8 cellular contexts compared by ENCODE assay signal in the genomic region with DNA sequence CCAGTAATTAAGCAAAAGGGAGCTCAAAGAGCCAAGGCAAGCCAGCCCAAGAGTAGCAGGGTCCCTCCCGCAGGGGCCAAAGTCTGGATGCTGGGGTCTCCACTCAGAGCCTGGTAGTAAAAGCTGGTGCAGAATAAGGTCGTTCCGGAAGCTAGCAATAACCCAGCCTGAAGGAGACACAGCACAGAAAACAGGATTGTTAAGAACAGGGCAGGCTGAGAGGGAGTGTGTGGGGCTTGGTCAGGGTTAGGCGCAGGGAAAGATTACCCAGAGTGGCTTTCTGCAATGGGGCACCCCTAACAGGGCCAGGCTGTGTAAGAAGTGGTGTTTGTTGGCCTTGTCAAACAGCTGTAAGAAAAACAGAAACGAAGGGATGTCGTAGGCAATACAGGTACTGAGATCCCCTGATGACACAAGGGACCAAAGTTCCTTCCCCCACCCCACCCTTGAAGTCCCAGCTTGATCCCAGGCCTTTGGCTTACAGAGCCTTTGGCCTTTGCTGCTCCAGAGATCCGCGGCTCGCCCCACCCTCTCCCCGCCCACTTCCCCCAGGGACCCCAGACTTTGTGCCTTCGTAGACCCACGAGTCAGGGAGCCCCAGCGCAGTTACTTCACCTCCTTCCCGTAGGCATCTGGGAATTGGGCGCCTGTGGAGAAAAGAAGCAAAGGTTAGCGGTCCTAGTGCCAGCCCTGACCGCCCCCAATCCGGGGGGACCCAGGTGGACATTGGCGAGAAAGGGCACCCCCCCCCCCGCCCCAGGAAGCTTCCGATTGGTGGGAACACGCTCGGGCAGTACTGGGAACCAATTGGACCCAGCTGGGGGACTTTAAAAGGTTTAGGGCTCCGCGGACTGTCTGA. TPM values are rescaled to one million over a fixed set of nuclear protein-coding genes. Genes with fewer than 3 reads are reported as not detected.
DNase-seq lines count a peak whose midpoint lies in the region; ATAC-seq and TF ChIP-seq lines count a peak whose summit lies in the region.

No MANE protein-coding gene starts in this region.

- H3K27me3 Mint-ChIP-seq in activated CD4-positive, alpha-beta memory T cell treated with anti-CD3 and anti-CD28 coated beads, Interleukin-2, amount 10 ng/mL, durations not matched to agents 7 days and 5 days: peaks cover 13% of the 10 kb centered on the region

- H3K4me2 ChIP-seq in DOHH2 (ENCODE audit: low read length): peak overlapping the region; percentile 89

- POLR2A ChIA-PET in activated CD4-positive, alpha-beta memory T cell treated with anti-CD3 and anti-CD28 coated beads, Interleukin-2, amount 10 ng/mL, durations not matched to agents 7 days and 5 days (lab: Charles Lee): interaction anchor here (0.6 to 3.0 kb wide), 22 partner anchors 9 to 454 kb away, joined by 3 to 24 read pairs (median 4); a partner anchor contains a TSS

- H3K79me2 ChIP-seq in DOHH2 (ENCODE audit: control insufficient read depth, low read length): peaks cover 9% of the 10 kb centered on the region

- H3K36me3 ChIP-seq in DOHH2 (ENCODE audit: control insufficient read depth, low read length): peaks cover 4% of the 10 kb centered on the region; the same call in 1 of the 2 replicates

- peak overlapping the region; percentile 91 for H3K27ac Mint-ChIP-seq in activated CD4-positive, alpha-beta memory T cell treated with anti-CD3 and anti-CD28 coated beads, Interleukin-2, amount 10 ng/mL, durations not matched to agents 7 days and 5 days

- no peaks in the 10 kb centered on the region for H3K9me3 Mint-ChIP-seq in activated CD4-positive, alpha-beta memory T cell treated with anti-CD3 and anti-CD28 coated beads, Interleukin-2, amount 10 ng/mL, durations not matched to agents 7 days and 5 days

- H3K4me3 ChIP-seq in DOHH2 (ENCODE audit: low read length) (peak overlapping the region; percentile 73), foreskin fibroblast (ENCODE audit: low read depth in 1 of 2, low read length in 2 of 2) (peak overlapping the region; percentile 58 to 74)

- H3K36me3 Mint-ChIP-seq in activated CD4-positive, alpha-beta memory T cell treated with anti-CD3 and anti-CD28 coated beads, Interleukin-2, amount 10 ng/mL, durations not matched to agents 7 days and 5 days (ENCODE audit: low read depth): peaks cover 7% of the 10 kb centered on the region

- H3K27me3 ChIP-seq in DOHH2 (ENCODE audit: control insufficient read depth, low read length): no peaks in the 10 kb centered on the region

- no peak for TF ChIP-seq CTCF in DOHH2 (IDR thresholded peaks at IDR 0.05; ENCODE audit: low read depth, low read length, poor library complexity, severe bottlenecking)
- TF ChIP-seq CTCF in foreskin fibroblast (IDR thresholded peaks at IDR 0.05; ENCODE audit: low read depth, low read length): no peak
- no peak for TF ChIP-seq CTCF in omental fat pad (IDR thresholded peaks at IDR 0.05)

- H3K9me3 ChIP-seq in DOHH2 (ENCODE audit: control insufficient read depth, insufficient read depth, low read length): no peaks in the 10 kb centered on the region

- H3F3A ChIP-seq in DOHH2 (ENCODE audit: control insufficient read depth, insufficient read depth): peaks cover 5% of the 10 kb centered on the region; the same call in 1 of the 2 replicates

- DNase-seq in Kasumi-1 (lab: John Stamatoyannopoulos, UW) (peak; percentile 12 to 41), foreskin fibroblast (peak; percentile 64 to 82), omental fat pad (ENCODE audit: low spot score) (no peak), activated gamma-delta T cell treated with Interleukin-2 at 50 U/mL for 16 hours (no peak), OCI-M1 (lab: John Stamatoyannopoulos, UW) (no peak)
- peak; percentile 34 for DNase-seq in activated CD4-positive, alpha-beta memory T cell treated with anti-CD3 and anti-CD28 coated beads, Interleukin-2, amount 10 ng/mL, durations not matched to agents 7 days and 5 days

- H3K4me3 Mint-ChIP-seq in activated CD4-positive, alpha-beta memory T cell treated with anti-CD3 and anti-CD28 coated beads, Interleukin-2, amount 10 ng/mL, durations not matched to agents 7 days and 5 days: peak overlapping the region; percentile 95

- CTCF ChIA-PET in activated CD4-positive, alpha-beta memory T cell treated with anti-CD3 and anti-CD28 coated beads, Interleukin-2, amount 10 ng/mL, durations not matched to agents 7 days and 5 days (lab: Charles Lee): interaction anchor here (0.5 to 3.4 kb wide), 5 partner anchors 10 to 688 kb away, joined by 3 to 18 read pairs (median 3); a partner anchor contains a TSS

- H3K27ac ChIP-seq in DOHH2 (ENCODE audit: low read depth, low read length): no peak overlapping the region

- peaks cover 11% of the 10 kb centered on the region for H3K4me1 ChIP-seq in DOHH2 (ENCODE audit: control insufficient read depth, low read length)

- H4K20me1 ChIP-seq in DOHH2 (ENCODE audit: control insufficient read depth, insufficient read depth, low read depth, low read length): no peaks in the 10 kb centered on the region

- no peaks in the 10 kb centered on the region for H3K9me2 ChIP-seq in DOHH2 (replicated peaks; ENCODE audit: control insufficient read depth, low read length)

- ATAC-seq in omental fat pad (ENCODE audit: low FRiP score) (peak; percentile 63), HG02588 (IDR thresholded peaks at IDR 0.05; ENCODE audit: unreplicated experiment) (no peak)

- peaks cover 23% of the 10 kb centered on the region for H3K4me1 Mint-ChIP-seq in activated CD4-positive, alpha-beta memory T cell treated with anti-CD3 and anti-CD28 coated beads, Interleukin-2, amount 10 ng/mL, durations not matched to agents 7 days and 5 days

RNA-seq across cellular contexts. Expression of a gene that starts 0.6 kb away (rescaled TPM):
- total RNA-seq in activated CD4-positive, alpha-beta memory T cell treated with anti-CD3 and anti-CD28 coated beads, Interleukin-2, amount 10 ng/mL, durations not matched to agents 7 days and 5 days: 10 to 100 TPM; 73.2 to 77.0 TPM
- 10 to 100 TPM; 45.8 to 98.2 (median 83.2) TPM for total RNA-seq in omental fat pad

RNA-seq across cellular contexts. Expression of a gene that starts 4.4 kb away (rescaled TPM):
- total RNA-seq in activated CD4-positive, alpha-beta memory T cell treated with anti-CD3 and anti-CD28 coated beads, Interleukin-2, amount 10 ng/mL, durations not matched to agents 7 days and 5 days: 1 to 10 TPM; 3.2 to 3.7 TPM
- total RNA-seq in omental fat pad: 1 to 10 TPM; 6.1 to 8.8 (median 8.1) TPM

RNA-seq across cellular contexts. Expression of a gene that starts 8.9 kb away (rescaled TPM):
- total RNA-seq in activated CD4-positive, alpha-beta memory T cell treated with anti-CD3 and anti-CD28 coated beads, Interleukin-2, amount 10 ng/mL, durations not matched to agents 7 days and 5 days: 100 to 1,000 TPM; 149 to 156 TPM
- total RNA-seq in omental fat pad: 10 to 100 TPM; 11.1 to 16.9 (median 16.6) TPM

RNA-seq across cellular contexts. Expression of a gene that starts 16.9 kb away (rescaled TPM):
- not detected for total RNA-seq in activated CD4-positive, alpha-beta memory T cell treated with anti-CD3 and anti-CD28 coated beads, Interleukin-2, amount 10 ng/mL, durations not matched to agents 7 days and 5 days
- total RNA-seq in omental fat pad: not detected

RNA-seq across cellular contexts. Expression of a gene that starts 22.1 kb away (rescaled TPM):
- not detected for total RNA-seq in activated CD4-positive, alpha-beta memory T cell treated with anti-CD3 and anti-CD28 coated beads, Interleukin-2, amount 10 ng/mL, durations not matched to agents 7 days and 5 days
- not detected for total RNA-seq in omental fat pad

Comparison
In these comparisons a context has a peak if more than half of its experiments do, and no peak if none do; other contexts are left out.
1. DNase-seq: peak in Kasumi-1 (2 of 2), activated CD4-positive, alpha-beta memory T cell treated with anti-CD3 and anti-CD28 coated beads, Interleukin-2, amount 10 ng/mL, durations not matched to agents 7 days and 5 days (single experiment) and foreskin fibroblast (2 of 2); none in omental fat pad (single experiment), activated gamma-delta T cell treated with Interleukin-2 at 50 U/mL for 16 hours (single experiment) and OCI-M1 (single experiment).
2. RNA of a gene that starts 8.9 kb away (total RNA-seq): 149 to 156 TPM in activated CD4-positive, alpha-beta memory T cell treated with anti-CD3 and anti-CD28 coated beads, Interleukin-2, amount 10 ng/mL, durations not matched to agents 7 days and 5 days; 11.1 to 16.9 TPM in omental fat pad; every median in the first group is over 4 times any median in the second.